Comparison of ENCODE assay signal across 21 cellular contexts in genomic region chr6:151054304-151054703, GRCh38.
DNase-seq lines count a peak whose midpoint lies in the region; ATAC-seq and TF ChIP-seq lines count a peak whose summit lies in the region.
"Had no signal": no experiment of that assay in that cellular context is flagged by ENCODE, and none has a peak within 500 bp of the region (broad histone marks: within the 10 kb centered on the region; RNA-seq: fewer than 3 reads in every experiment).

No MANE protein-coding gene starts in this region.

- peak; percentile 37 for DNase-seq in amniotic epithelial cell (ENCODE audit: low read depth)
- peak; percentile 37 to 80 for DNase-seq in fibroblast of lung (ENCODE audit: low read depth in 2 of 2)
- DNase-seq in left kidney (ENCODE audit: low read depth, low spot score): peak; percentile 96
- DNase-seq in tibial nerve (ENCODE audit: low spot score in 2 of 2): peak in 1 of 2 donors; percentile 36
- DNase-seq in GM20000 (ENCODE audit: low spot score): no peak
- no peak for DNase-seq in cerebellar nuclear complex (lab: John Stamatoyannopoulos, UW)
- DNase-seq: activated CD4-positive, alpha-beta memory T cell treated with anti-CD3 and anti-CD28 coated beads for 36 hours; activated T-cell treated with anti-CD3 and anti-CD28 coated beads, Interleukin-2, amount 50 U/mL, for 48 hours; caudate nucleus; effector memory CD4-positive, alpha-beta T cell; mucosa of descending colon; NCI-H2029 treated with DMSO at 0.1 percent for 48 hours; NCI-H524 treated with DMSO at 0.1 percent for 48 hours; nucleus accumbens; SHP77 treated with DMSO at 0.1 percent for 48 hours; stimulated activated CD4-positive, alpha-beta T cell treated with anti-CD3 and anti-CD28 coated beads, Interleukin-4, amount 100 ng/mL, for 1 hour had no signal

- H3K4me2 ChIP-seq in fibroblast of lung (ENCODE audit: extremely low read depth, insufficient read depth, low read length): no peak overlapping the region
- H3K4me2 ChIP-seq: KMS-11 had no signal

- H4K20me1 ChIP-seq in fibroblast of lung (ENCODE audit: control insufficient read depth, extremely low read depth, insufficient read depth, low read length): no peaks in the 10 kb centered on the region

- no peak for TF ChIP-seq CTCF in fibroblast of lung (conservative IDR thresholded peaks at IDR 0.05 in 1 of 2, IDR thresholded peaks at IDR 0.05 in 1 of 2; ENCODE audit: low read depth in 1 of 2, low read length in 2 of 2)
- TF ChIP-seq CTCF in tibial nerve (IDR thresholded peaks at IDR 0.05): no peak
- TF ChIP-seq CTCF in GM20000 (IDR thresholded peaks at IDR 0.05; ENCODE audit: extremely low read depth, missing control alignments): no peak

- H3K79me2 ChIP-seq in fibroblast of lung (ENCODE audit: control insufficient read depth, insufficient read depth, low read length): no peaks in the 10 kb centered on the region

- no peak overlapping the region for H2AFZ ChIP-seq in fibroblast of lung (ENCODE audit: low read length)

- no peak overlapping the region for H3K27ac ChIP-seq in fibroblast of lung (ENCODE audit: insufficient read depth, low read length)
- peak overlapping the region in 3 of 4 donors; percentile 23 to 71 (median 42) for H3K27ac ChIP-seq in tibial nerve
- H3K27ac ChIP-seq: KMS-11, skin epidermis, VCaP had no signal

- ATAC-seq in HG02588 (IDR thresholded peaks at IDR 0.05; ENCODE audit: unreplicated experiment): no peak
- ATAC-seq: mucosa of descending colon had no signal

- H3K9me3 ChIP-seq in fibroblast of lung (ENCODE audit: control insufficient read depth, insufficient read depth, low read depth, low read length) (no peaks in the 10 kb centered on the region), tibial nerve (no peaks in the 10 kb centered on the region)
- H3K9me3 ChIP-seq: HAP-1, mucosa of descending colon had no signal

- H3K4me1 ChIP-seq in fibroblast of lung (ENCODE audit: control insufficient read depth, extremely low read depth, insufficient read depth, low read length): no peaks in the 10 kb centered on the region
- peaks cover 0 to 17% (median 0%) of the 10 kb centered on the region in 4 donors for H3K4me1 ChIP-seq in tibial nerve

- no peaks in the 10 kb centered on the region for H3K27me3 ChIP-seq in fibroblast of lung (ENCODE audit: control insufficient read depth, insufficient read depth, low read length)
- H3K27me3 ChIP-seq in tibial nerve: no peaks in the 10 kb centered on the region

- no peaks in the 10 kb centered on the region for H3K36me3 ChIP-seq in fibroblast of lung (ENCODE audit: control insufficient read depth, insufficient read depth, low read length)
- no peaks in the 10 kb centered on the region for H3K36me3 ChIP-seq in tibial nerve

- peak in 1 of 2 donors; percentile 61 for TF ChIP-seq EP300 in tibial nerve (IDR thresholded peaks at IDR 0.05)

- H3K9ac ChIP-seq in fibroblast of lung (ENCODE audit: insufficient read depth, low read length): no peak overlapping the region
- H3K9ac ChIP-seq: KMS-11 had no signal

- no peak for TF ChIP-seq POLR2A in tibial nerve (IDR thresholded peaks at IDR 0.05)

- 13 to 24% methylated on average over 8 of the region's 8 CpGs for WGBS in tibial nerve, 2 donors

- H3K4me3 ChIP-seq in fibroblast of lung (replicated peaks in 1 of 4; ENCODE audit: control extremely low read depth in 1 of 4, insufficient read depth in 1 of 4, low read depth in 3 of 4, low read length in 4 of 4) (no peak overlapping the region), tibial nerve (no peak overlapping the region)
- H3K4me3 ChIP-seq: HAP-1, mucosa of descending colon, skin epidermis had no signal

Comparison
In these comparisons a context has a peak if more than half of its experiments do, and no peak if none do; other contexts are left out.
1. DNase-seq: peak in amniotic epithelial cell (single experiment), fibroblast of lung (2 of 2) and left kidney (single experiment); none in GM20000 (single experiment) and cerebellar nuclear complex (0 of 2).